Comparison of ENCODE assay signal across 17 cellular contexts in genomic region chr17:62701706-62702085, GRCh38.
"Had no signal": no experiment of that assay in that cellular context is flagged by ENCODE, and none has a peak within 500 bp of the region (broad histone marks: within the 10 kb centered on the region; RNA-seq: fewer than 3 reads in every experiment).

No MANE protein-coding gene starts in this region.

- ATAC-seq: activated CD4-positive, alpha-beta T cell treated with anti-CD3 and anti-CD28 coated beads for 36 hours; activated CD8-positive, alpha-beta memory T cell treated with anti-CD3 and anti-CD28 coated beads, Interleukin-2, amount 10 ng/mL, durations not matched to agents 7 days and 5 days; esophagus mucosa; natural killer cell treated with Interleukin-12 subunit alpha and Interleukin-12 subunit beta and Interleukin-15 and Interleukin-18, amount 100 ng/mL, for 72 hours; stimulated activated effector memory CD8-positive, alpha-beta T cell treated with anti-CD3 and anti-CD28 coated beads, Interleukin-12 subunit alpha, Interleukin-12 subunit beta, amount 100 ng/mL, for 72 hours; T-helper 17 cell; upper lobe of right lung had no signal

- H3K27me3 ChIP-seq: ovary, upper lobe of right lung had no signal

- H3K9me3 ChIP-seq: ovary, thoracic aorta, upper lobe of right lung had no signal

- H3K36me3 ChIP-seq: ovary, thoracic aorta, upper lobe of right lung had no signal

- H3K4me3 ChIP-seq: ovary, thoracic aorta, upper lobe of right lung had no signal

- FAIRE-seq: astrocyte, bronchial epithelial cell, endometrium, keratinocyte had no signal

- H3K27ac ChIP-seq: ovary, thoracic aorta, upper lobe of right lung had no signal

- DNase-seq: activated CD4-positive, alpha-beta memory T cell treated with anti-CD3 and anti-CD28 coated beads for 36 hours; activated CD4-positive, alpha-beta T cell treated with anti-CD3 and anti-CD28 coated beads for 36 hours; activated CD8-positive, alpha-beta memory T cell treated with anti-CD3 and anti-CD28 coated beads, Interleukin-2, amount 10 ng/mL, durations not matched to agents 7 days and 5 days; activated naive CD4-positive, alpha-beta T cell treated with anti-CD3 and anti-CD28 coated beads, Interleukin-2, amount 50 U/mL, for 16 hours; activated T-cell treated with anti-CD3 and anti-CD28 coated beads, Interleukin-2, amount 50 U/mL, for 1 hour; mesendoderm; T-helper 17 cell; upper lobe of right lung had no signal
